ENCODE assay signal across 23 cellular contexts in the genomic region with DNA sequence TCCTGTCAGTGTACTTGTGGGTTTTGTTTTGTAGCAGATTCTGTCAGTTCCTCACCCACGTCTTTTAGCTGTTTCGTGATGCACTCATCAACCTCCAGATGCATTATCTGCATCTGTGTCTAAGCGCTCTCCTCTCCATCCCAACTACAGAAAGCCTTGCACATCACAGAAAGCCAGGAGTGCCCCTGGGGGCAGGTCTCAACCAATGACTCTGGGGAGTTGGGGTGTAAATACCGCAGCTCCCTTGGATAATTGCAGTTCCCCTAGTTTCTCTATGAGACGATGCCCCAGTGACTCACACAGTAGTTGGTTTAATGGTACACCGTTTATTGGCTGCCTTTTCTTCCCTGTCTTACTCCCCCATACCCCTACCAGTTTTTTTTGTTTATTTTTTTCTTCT.
DNase-seq lines count a peak whose midpoint lies in the region; ATAC-seq, FAIRE-seq and TF ChIP-seq lines count a peak whose summit lies in the region.
"Had no signal": no experiment of that assay in that cellular context is flagged by ENCODE, and none has a peak within 500 bp of the region (broad histone marks: within the 10 kb centered on the region; RNA-seq: fewer than 3 reads in every experiment).

No MANE protein-coding gene starts in this region.

- H3K27ac ChIP-seq in breast epithelium (no peak overlapping the region), PC-3 (ENCODE audit: low read length) (peak overlapping the region; percentile 67), endothelial cell of umbilical vein (ENCODE audit: insufficient read depth, low read depth, low read length) (peak overlapping the region; percentile 67)
- H3K27ac ChIP-seq: body of pancreas, neutrophil, psoas muscle, tibial artery had no signal

- POLR2A ChIA-PET in MCF 10A (lab: Yijun Ruan, JAX) = interaction anchor here (1.2 to 2.0 kb wide), 2 partner anchors 10 to 19 kb away, joined by 7 to 9 read pairs; no protein-coding TSS in a partner anchor
- POLR2A ChIA-PET in PC-3 (lab: Charles Lee; ENCODE audit: unreplicated experiment) = interaction anchor here (0.6 kb wide), 2 partner anchors 158 to 798 kb away, joined by 6 to 17 read pairs; a partner anchor contains a TSS
- POLR2A ChIA-PET in endothelial cell of umbilical vein (lab: Charles Lee) = no interaction called here

- H3K9me2 ChIP-seq in PC-3 (replicated peaks; ENCODE audit: low read length) = no peaks in the 10 kb centered on the region

- H3K9me1 ChIP-seq in endothelial cell of umbilical vein (replicated peaks; ENCODE audit: control insufficient read depth, extremely low read depth, insufficient read depth, low read length) = no peaks in the 10 kb centered on the region

- TF ChIP-seq POLR2A in breast epithelium (IDR thresholded peaks at IDR 0.05) (no peak), endothelial cell of umbilical vein (IDR thresholded peaks at IDR 0.05; ENCODE audit: low read depth, low read length) (no peak)

- no peak overlapping the region for H3K4me3 Mint-ChIP-seq in MCF 10A (ENCODE audit: unreplicated experiment)
- no peak overlapping the region for H3K4me3 Mint-ChIP-seq in stimulated activated naive B cell treated with anti-CD40 and anti-IgM and Interleukin-4, amounts not matched to agents 10 μg/mL and 1 μg/mL and 100 μg/mL, for 72 hours
- H3K4me3 Mint-ChIP-seq: activated B cell treated with CpG ODN at 0.5 μM for 24 hours; activated naive CD8-positive, alpha-beta T cell treated with anti-CD3 and anti-CD28 coated beads, Interleukin-2, amount 10 ng/mL, durations not matched to agents 7 days and 5 days; CD8-positive, alpha-beta T cell had no signal

- dilution Hi-C loops in endothelial cell of umbilical vein (cut with MboI; ENCODE audit: extremely low pct_ligation_motif_present, low sequenced_read_pairs) = no loop called here

- no peaks in the 10 kb centered on the region for H3K27me3 Mint-ChIP-seq in MCF 10A (ENCODE audit: insufficient read depth, unreplicated experiment)
- H3K27me3 Mint-ChIP-seq in stimulated activated naive B cell treated with anti-CD40 and anti-IgM and Interleukin-4, amounts not matched to agents 10 μg/mL and 1 μg/mL and 100 μg/mL, for 72 hours = peaks cover 0 to 6% of the 10 kb centered on the region in 2 donors
- H3K27me3 Mint-ChIP-seq: activated B cell treated with CpG ODN at 0.5 μM for 24 hours had no signal

- no peak for DNase-seq in MCF 10A (ENCODE audit: unreplicated experiment)
- DNase-seq in breast epithelium (ENCODE audit: low spot score in 2 of 2) = no peak
- DNase-seq in PC-3 = no peak
- no peak for DNase-seq in endothelial cell of umbilical vein (ENCODE audit: low read depth, low spot score)
- DNase-seq in stimulated activated naive B cell treated with anti-CD40 and anti-IgM and Interleukin-4, amounts not matched to agents 10 μg/mL and 1 μg/mL and 100 μg/mL, for 72 hours = no peak
- DNase-seq in MG63 = no peak
- DNase-seq in hypothalamus (lab: John Stamatoyannopoulos, UW) = no peak
- DNase-seq: activated B cell treated with CpG ODN at 0.5 μM for 24 hours; activated naive CD8-positive, alpha-beta T cell treated with anti-CD3 and anti-CD28 coated beads, Interleukin-2, amount 10 ng/mL, durations not matched to agents 7 days and 5 days; activated T-cell treated with anti-CD3 and anti-CD28 coated beads, Interleukin-2, amount 50 U/mL, for 48 hours; body of pancreas; CD8-positive, alpha-beta T cell; DMS79; head of caudate nucleus; left ventricle myocardium superior; NCI-H82; psoas muscle; stimulated activated CD4-positive, alpha-beta T cell treated with anti-CD3 and anti-CD28 coated beads, Interleukin-2, amount 100 ng/mL, for 48 hours; stimulated activated naive CD8-positive, alpha-beta T cell treated with anti-CD3 and anti-CD28 coated beads, Interleukin-15, Interleukin-2, amounts not matched to agents 100 U/mL and 50 U/mL, for 24 hours; tibial artery had no signal

- H4K20me1 ChIP-seq in PC-3 (ENCODE audit: low read length) (no peaks in the 10 kb centered on the region), endothelial cell of umbilical vein (replicated peaks; ENCODE audit: control insufficient read depth, extremely low read depth, insufficient read depth, low read length) (no peaks in the 10 kb centered on the region)

- H3K36me3 Mint-ChIP-seq in MCF 10A (ENCODE audit: insufficient read depth, unreplicated experiment) = no peaks in the 10 kb centered on the region
- H3K36me3 Mint-ChIP-seq in stimulated activated naive B cell treated with anti-CD40 and anti-IgM and Interleukin-4, amounts not matched to agents 10 μg/mL and 1 μg/mL and 100 μg/mL, for 72 hours = no peaks in the 10 kb centered on the region
- H3K36me3 Mint-ChIP-seq: activated naive CD8-positive, alpha-beta T cell treated with anti-CD3 and anti-CD28 coated beads, Interleukin-2, amount 10 ng/mL, durations not matched to agents 7 days and 5 days; CD8-positive, alpha-beta T cell had no signal

- TF ChIP-seq CTCF in MCF 10A (IDR thresholded peaks at IDR 0.05; ENCODE audit: unreplicated experiment) (no peak), breast epithelium (IDR thresholded peaks at IDR 0.05) (no peak), PC-3 (conservative IDR thresholded peaks at IDR 0.05; ENCODE audit: low read depth, low read length) (no peak), endothelial cell of umbilical vein (IDR thresholded peaks at IDR 0.05; ENCODE audit: extremely low read depth in 1 of 2, insufficient read depth in 1 of 2, low read depth in 1 of 2, low read length in 2 of 2) (no peak)

- H3K9me3 Mint-ChIP-seq in MCF 10A (ENCODE audit: unreplicated experiment) = no peaks in the 10 kb centered on the region
- H3K9me3 Mint-ChIP-seq in stimulated activated naive B cell treated with anti-CD40 and anti-IgM and Interleukin-4, amounts not matched to agents 10 μg/mL and 1 μg/mL and 100 μg/mL, for 72 hours = no peaks in the 10 kb centered on the region
- H3K9me3 Mint-ChIP-seq: activated B cell treated with CpG ODN at 0.5 μM for 24 hours; activated naive CD8-positive, alpha-beta T cell treated with anti-CD3 and anti-CD28 coated beads, Interleukin-2, amount 10 ng/mL, durations not matched to agents 7 days and 5 days; CD8-positive, alpha-beta T cell had no signal

- H2AFZ ChIP-seq in PC-3 (ENCODE audit: low read length) (no peak overlapping the region), endothelial cell of umbilical vein (ENCODE audit: low read depth, low read length) (no peak overlapping the region)

- H3K9me3 ChIP-seq in breast epithelium (no peaks in the 10 kb centered on the region), PC-3 (ENCODE audit: low read length) (no peaks in the 10 kb centered on the region), endothelial cell of umbilical vein (replicated peaks; ENCODE audit: control insufficient read depth, insufficient read depth, low read length) (no peaks in the 10 kb centered on the region), MG63 (no peaks in the 10 kb centered on the region)
- H3K9me3 ChIP-seq: body of pancreas, neutrophil, psoas muscle, tibial artery had no signal

- H3K27ac Mint-ChIP-seq in MCF 10A (ENCODE audit: low read depth, unreplicated experiment) = peak overlapping the region; percentile 16
- no peak overlapping the region for H3K27ac Mint-ChIP-seq in stimulated activated naive B cell treated with anti-CD40 and anti-IgM and Interleukin-4, amounts not matched to agents 10 μg/mL and 1 μg/mL and 100 μg/mL, for 72 hours
- H3K27ac Mint-ChIP-seq: activated B cell treated with CpG ODN at 0.5 μM for 24 hours; activated naive CD8-positive, alpha-beta T cell treated with anti-CD3 and anti-CD28 coated beads, Interleukin-2, amount 10 ng/mL, durations not matched to agents 7 days and 5 days; CD8-positive, alpha-beta T cell had no signal

- H3K9ac ChIP-seq in PC-3 (ENCODE audit: low read length) (no peak overlapping the region), endothelial cell of umbilical vein (replicated peaks; ENCODE audit: extremely low read depth, insufficient read depth, low read length) (no peak overlapping the region)

- CTCF ChIA-PET in MCF 10A (lab: Yijun Ruan, JAX) = interaction anchor here (0.6 kb wide), 1 partner anchor 155 kb away, joined by 3 read pairs; no protein-coding TSS in a partner anchor
- CTCF ChIA-PET in PC-3 (lab: Charles Lee) = no interaction called here
- CTCF ChIA-PET in endothelial cell of umbilical vein (lab: Charles Lee) = interaction anchor here (1.2 kb wide), 2 partner anchors 9 to 16 kb away, joined by 4 to 5 read pairs; no protein-coding TSS in a partner anchor

- no peak for FAIRE-seq in endothelial cell of umbilical vein (lab: Jason Lieb, UNC)
- FAIRE-seq: colon had no signal

- H3K27me3 ChIP-seq in breast epithelium (no peaks in the 10 kb centered on the region), PC-3 (ENCODE audit: low read length) (no peaks in the 10 kb centered on the region), endothelial cell of umbilical vein (ENCODE audit: control insufficient read depth in 2 of 2, insufficient read depth in 2 of 2, low read length in 2 of 2) (no peaks in the 10 kb centered on the region), MG63 (no peaks in the 10 kb centered on the region)
- H3K27me3 ChIP-seq: body of pancreas, neutrophil, tibial artery had no signal

- H3F3A ChIP-seq in PC-3 (ENCODE audit: low read length, unreplicated experiment) = peaks cover 8% of the 10 kb centered on the region

- intact Hi-C loops in MCF 10A (cut with micrococcal nuclease) = no loop called here
- intact Hi-C loops in breast epithelium (cut with DNase I; ENCODE audit: low total_unique reads) = no loop called here
- intact Hi-C loops in PC-3 (cut with micrococcal nuclease) = loop anchor here (5.0 to 10.0 kb wide), 3 partner anchors 71 to 693 kb away; no protein-coding TSS in a partner anchor
- intact Hi-C loops in endothelial cell of umbilical vein (cut with micrococcal nuclease) = loop anchor here (1.0 to 5.0 kb wide), 3 partner anchors 18 to 1131 kb away; no protein-coding TSS in a partner anchor

- H3K36me3 ChIP-seq in breast epithelium = no peaks in the 10 kb centered on the region
- H3K36me3 ChIP-seq in PC-3 (ENCODE audit: low read depth, low read length) = no peaks in the 10 kb centered on the region
- H3K36me3 ChIP-seq in endothelial cell of umbilical vein (ENCODE audit: control insufficient read depth in 2 of 2, extremely low read depth in 1 of 2, insufficient read depth in 2 of 2, low read length in 2 of 2) = no peaks in the 10 kb centered on the region
- H3K36me3 ChIP-seq in MG63 = no peaks in the 10 kb centered on the region
- H3K36me3 ChIP-seq: neutrophil, tibial artery had no signal

- H3K4me1 ChIP-seq in breast epithelium (no peaks in the 10 kb centered on the region), PC-3 (ENCODE audit: insufficient read depth, low read length) (peaks cover 60% of the 10 kb centered on the region), endothelial cell of umbilical vein (ENCODE audit: control insufficient read depth, extremely low read depth, insufficient read depth, low read length) (peaks cover 48% of the 10 kb centered on the region)
- H3K4me1 ChIP-seq: body of pancreas, psoas muscle had no signal

- no TSS peak for BruUV-seq in MCF 10A (replicated peaks; lab: Mats Ljungman, UMichigan)
- BruUV-seq in PC-3 (replicated peaks; lab: Mats Ljungman, UMichigan) = no TSS peak
- no TSS peak for BruUV-seq in endothelial cell of umbilical vein (replicated peaks; lab: Mats Ljungman, UMichigan)

- peaks cover 36% of the 10 kb centered on the region for H3K4me1 Mint-ChIP-seq in MCF 10A (ENCODE audit: insufficient read depth, unreplicated experiment)
- peaks cover 4 to 8% of the 10 kb centered on the region in 2 donors for H3K4me1 Mint-ChIP-seq in stimulated activated naive B cell treated with anti-CD40 and anti-IgM and Interleukin-4, amounts not matched to agents 10 μg/mL and 1 μg/mL and 100 μg/mL, for 72 hours
- H3K4me1 Mint-ChIP-seq: activated B cell treated with CpG ODN at 0.5 μM for 24 hours; activated naive CD8-positive, alpha-beta T cell treated with anti-CD3 and anti-CD28 coated beads, Interleukin-2, amount 10 ng/mL, durations not matched to agents 7 days and 5 days had no signal

- H3K4me3 ChIP-seq in breast epithelium (no peak overlapping the region), PC-3 (ENCODE audit: low read length) (no peak overlapping the region), endothelial cell of umbilical vein (replicated peaks in 1 of 3; ENCODE audit: insufficient read depth in 1 of 3, low read depth in 1 of 3, low read length in 3 of 3) (no peak overlapping the region), MG63 (no peak overlapping the region)
- H3K4me3 ChIP-seq: body of pancreas, psoas muscle, tibial artery had no signal

- H3K4me2 ChIP-seq in PC-3 (ENCODE audit: low read length) (peak overlapping the region; percentile 80), endothelial cell of umbilical vein (ENCODE audit: insufficient read depth, low read length) (peak overlapping the region; percentile 65)

- H3K79me2 ChIP-seq in PC-3 (ENCODE audit: low read length) = no peaks in the 10 kb centered on the region
- H3K79me2 ChIP-seq in endothelial cell of umbilical vein (ENCODE audit: control insufficient read depth, insufficient read depth, low read length) = peaks cover 21% of the 10 kb centered on the region

- ATAC-seq in PC-3 (no peak), HG03439 (IDR thresholded peaks at IDR 0.05; ENCODE audit: unreplicated experiment) (no peak)
- ATAC-seq in stimulated activated naive B cell treated with anti-CD40 and anti-IgM and Interleukin-4, amounts not matched to agents 10 μg/mL and 1 μg/mL and 100 μg/mL, for 72 hours (replicated peaks) = peak; percentile 36 to 65
- ATAC-seq: body of pancreas; CD8-positive, alpha-beta T cell; left ventricle myocardium superior; psoas muscle; stimulated activated naive CD8-positive, alpha-beta T cell treated with anti-CD3 and anti-CD28 coated beads, Interleukin-15, Interleukin-2, amounts not matched to agents 100 U/mL and 50 U/mL, for 24 hours had no signal

Comparison
In these comparisons a context has a peak if more than half of its experiments do, and no peak if none do; other contexts are left out.
1. H3K27ac ChIP-seq: peak in PC-3 (single experiment) and endothelial cell of umbilical vein (single experiment); none in breast epithelium (0 of 2).
2. ATAC-seq: peak in stimulated activated naive B cell treated with anti-CD40 and anti-IgM and Interleukin-4, amounts not matched to agents 10 μg/mL and 1 μg/mL and 100 μg/mL, for 72 hours (2 of 2); none in PC-3 (single experiment) and HG03439 (single experiment).
3. intact Hi-C loops: an anchor here in PC-3 (5.0 to 10.0 kb wide) and endothelial cell of umbilical vein (1.0 to 5.0 kb wide); none called in MCF 10A and breast epithelium.